ENCODE assay signal across 8 cellular contexts in genomic region chr16:85010931-85011845, GRCh38. TPM values are rescaled to one million over a fixed set of nuclear protein-coding genes. Genes with fewer than 3 reads are reported as not detected.
DNase-seq lines count a peak whose midpoint lies in the region; ATAC-seq, FAIRE-seq and TF ChIP-seq lines count a peak whose summit lies in the region.

ZDHHC7 (minus strand) TSS chr16:85011535; CDS start chr16:84990618, 20,917 bp downstream.

- H3K36me3 ChIP-seq in HepG2 (replicated peaks in 1 of 2; ENCODE audit: control insufficient read depth in 1 of 2, insufficient read depth in 2 of 2, low read length in 2 of 2): peaks cover 0 to 7% of the 10 kb centered on the region in 2 experiments; a peak in 3 of 5 replicates

- in situ Hi-C loops in HepG2 (cut with HindIII; ENCODE audit: extremely low pct_ligation_motif_present, low pct_unique_long_range_greater_than_20kb): no loop called here

- H3K27ac ChIP-seq in HepG2 (ENCODE audit: extremely low read length, insufficient read depth, low read length): peak within 1 kb of the TSS; percentile 93

- H3K4me1 ChIP-seq in HepG2 (ENCODE audit: insufficient read depth, low read length): peaks cover 73% of the 10 kb centered on the region

- ATAC-seq in GM19023 (IDR thresholded peaks at IDR 0.05; ENCODE audit: unreplicated experiment) (peak; percentile 93), HG03196 (IDR thresholded peaks at IDR 0.05; ENCODE audit: unreplicated experiment) (peak; percentile 78), HepG2 (peak; percentile 89)

- TF ChIP-seq POLR2A in HepG2 (IDR thresholded peaks at IDR 0.05; ENCODE audit: insufficient read depth in 1 of 2, low read depth in 2 of 2, low read length in 2 of 2): peak; percentile 91 to 93; a peak in 3 of 4 replicates

- peak; percentile 49 for TF ChIP-seq CTCF in HepG2 (CRISPR knock-in tag; IDR thresholded peaks at IDR 0.05)

- FAIRE-seq in HepG2 (lab: Jason Lieb, UNC): no peak

- H3K4me2 ChIP-seq in HepG2 (ENCODE audit: low read depth, low read length): peak within 1 kb of the TSS; percentile 79

- TF ChIP-seq EP300 in HepG2 (IDR thresholded peaks at IDR 0.05; ENCODE audit: low read depth in 2 of 2, low read length in 2 of 2) (no peak; a peak in 1 of 4 replicates), HepG2 (CRISPR knock-in tag; IDR thresholded peaks at IDR 0.05; ENCODE audit: borderline replicate concordance) (no peak)

- no peaks in the 10 kb centered on the region for H3K9me3 ChIP-seq in HepG2 (ENCODE audit: low read length)

- H3K4me3 ChIP-seq in HepG2 (replicated peaks in 1 of 3; ENCODE audit: insufficient read depth in 1 of 3, low read depth in 2 of 3, low read length in 3 of 3): peak within 1 kb of the TSS; percentile 79 to 97 (median 92)

- DNase-seq in AML-193 (lab: John Stamatoyannopoulos, UW) (peak; percentile 58 to 65), NCI-H526 (lab: John Stamatoyannopoulos, UW) (peak; percentile 13 to 72), dedifferentiated amniotic fluid mesenchymal stem cell (ENCODE audit: extremely low spot score) (peak; percentile 78), HepG2 (ENCODE audit: low spot score) (peak; percentile 76)
- peak; percentile 84 for DNase-seq in activated CD4-positive, alpha-beta T cell treated with anti-CD3 and anti-CD28 coated beads, Interleukin-2, amount 50 U/mL, for 1 hour
- DNase-seq in stimulated activated CD4-positive, alpha-beta T cell treated with anti-CD3 and anti-CD28 coated beads, Interleukin-4, amount 100 ng/mL, for 1 hour: peak; percentile 87

- H4K20me1 ChIP-seq in HepG2 (ENCODE audit: insufficient read depth, low read length): peaks cover 7% of the 10 kb centered on the region; the same call in 1 of the 2 replicates

- peak within 1 kb of the TSS; percentile 85 for H2AFZ ChIP-seq in HepG2 (ENCODE audit: low read length)

- BruUV-seq in HepG2 (replicated peaks; lab: Mats Ljungman, UMichigan): no TSS peak

- POLR2A ChIA-PET in HepG2 (lab: Yijun Ruan, JAX): interaction anchor here (0.9 to 3.7 kb wide), 12 partner anchors 9 to 789 kb away, joined by 3 to 64 read pairs (median 6); partner anchors contain the start of gene KIAA0513

- WGBS in HepG2 (ENCODE audit: low lambda C conversion rate): 1% methylated on average over 36 of the region's 86 CpGs

- intact Hi-C loops in HepG2 (cut with micrococcal nuclease; ENCODE audit: unreplicated experiment): loop anchor here (1.0 kb wide), 1 partner anchor 34 kb away; no protein-coding TSS in a partner anchor

- peaks cover 44% of the 10 kb centered on the region for H3K79me2 ChIP-seq in HepG2 (ENCODE audit: insufficient read depth, low read length)

- peak within 1 kb of the TSS; percentile 98 for H3K9ac ChIP-seq in HepG2 (ENCODE audit: insufficient read depth, low read depth, low read length)

- CTCF ChIA-PET in HepG2 (lab: Yijun Ruan, JAX; ENCODE audit: low intra/inter-chr PET ratio, low total read pairs): no interaction called here

- no peaks in the 10 kb centered on the region; a peak in 2 of 5 replicates for H3K27me3 ChIP-seq in HepG2 (ENCODE audit: control insufficient read depth in 1 of 2, insufficient read depth in 2 of 2, low read length in 2 of 2)

- TF ChIP-seq RAD21 in HepG2 (CRISPR knock-in tag; IDR thresholded peaks at IDR 0.05): peak; percentile 66

TF ChIP-seq in HepG2, 621 proteins besides CTCF, POLR2A, EP300 and RAD21 (continues in another document):
- TF ChIP-seq ZNF552 (CRISPR knock-in tag; IDR thresholded peaks at IDR 0.05; ENCODE audit: borderline replicate concordance) (peak; percentile 81; the same call in 1 of the 2 replicates), ZBTB44 (CRISPR knock-in tag; IDR thresholded peaks at IDR 0.05) (peak; percentile 55; the same call in 1 of the 2 replicates), GATAD2A (CRISPR knock-in tag; IDR thresholded peaks at IDR 0.05) (0 out of 2 replicates have a peak, but pooled peaks have one; percentile 9), KDM1A (CRISPR knock-in tag; IDR thresholded peaks at IDR 0.05) (no peak), ZSCAN21 (CRISPR knock-in tag; IDR thresholded peaks at IDR 0.05; ENCODE audit: borderline replicate concordance) (peak; percentile 65), ZFP62 (CRISPR knock-in tag; IDR thresholded peaks at IDR 0.05) (peak; percentile 46; the same call in 1 of the 2 replicates), RBFOX2 (IDR thresholded peaks at IDR 0.05; ENCODE audit: low read depth, low read length) (peak; percentile 98), IKZF4 (CRISPR knock-in tag; IDR thresholded peaks at IDR 0.05; ENCODE audit: borderline replicate concordance, low read depth, not compliant biosample characterization) (no peak), XRCC5 (optimal IDR thresholded peaks at IDR 0.05; ENCODE audit: low read length) (peak; percentile 34), ZBTB3 (CRISPR knock-in tag; IDR thresholded peaks at IDR 0.05; ENCODE audit: borderline replicate concordance, low read depth) (no peak), ZGPAT (CRISPR knock-in tag; IDR thresholded peaks at IDR 0.05) (peak; percentile 95), ARNTL (CRISPR knock-in tag; IDR thresholded peaks at IDR 0.05) (no peak), KAT2B (IDR thresholded peaks at IDR 0.05; ENCODE audit: borderline replicate concordance, low read depth, low read length) (no peak), ZFY (CRISPR knock-in tag; IDR thresholded peaks at IDR 0.05) (peak; percentile 92)

RNA-seq across cellular contexts. Expression of gene ZDHHC7, which starts in this region (rescaled TPM):
- 39.6 and 46.8 TPM in 2 replicates for total RNA-seq in HepG2 (2016; rRNA removed; fragmentation: Illumina TruSeq; extraction: Trizol)
- total RNA-seq in HepG2 (2016; cell fraction: cytosol; rRNA removed; fragmentation: Illumina TruSeq; extraction: Trizol; ENCODE audit: low read depth): 7.0 and 8.2 TPM in 2 replicates
- 36.4 and 48.1 TPM in 2 replicates for total RNA-seq in HepG2 (2016; cell fraction: insoluble cytoplasmic fraction; rRNA removed; fragmentation: Illumina TruSeq; extraction: Trizol)
- 31.2 and 33.2 TPM in 2 replicates for total RNA-seq in HepG2 (2016; cell fraction: membrane; rRNA removed; fragmentation: Illumina TruSeq; extraction: Trizol)
- 34.5 and 37.8 TPM in 2 replicates for total RNA-seq in HepG2 (2016; cell fraction: nucleus; rRNA removed; fragmentation: Illumina TruSeq; extraction: Trizol)
- polyA plus RNA-seq in HepG2 (2011; rRNA removed): 67.6 and 79.2 TPM in 2 replicates
- 96.7 and 128 TPM in 2 replicates for polyA plus RNA-seq in HepG2 (2011; cell fraction: cytosol; rRNA removed)
- polyA plus RNA-seq in HepG2 (2011; cell fraction: nucleus; rRNA removed): 127 and 132 TPM in 2 replicates
- polyA plus RNA-seq in HepG2 (2012): 56.5 and 63.5 TPM in 2 replicates
- polyA plus RNA-seq in HepG2 (2016; cell fraction: cytosol; fragmentation: Illumina TruSeq; extraction: Trizol; ENCODE audit: low read depth): 4.1 and 4.9 TPM in 2 replicates
- polyA plus RNA-seq in HepG2 (2016; cell fraction: insoluble cytoplasmic fraction; fragmentation: Illumina TruSeq; extraction: Trizol; ENCODE audit: low read depth): 35.0 and 37.7 TPM in 2 replicates
- polyA plus RNA-seq in HepG2 (2016; cell fraction: membrane; fragmentation: Illumina TruSeq; extraction: Trizol; ENCODE audit: low read depth): 18.0 and 19.5 TPM in 2 replicates
- polyA plus RNA-seq in HepG2 (2016; cell fraction: nucleus; fragmentation: Illumina TruSeq; extraction: Trizol; ENCODE audit: insufficient read depth, low read depth): 57.2 and 68.7 TPM in 2 replicates
- 49.1 and 145 TPM in 2 replicates for polyA minus RNA-seq in HepG2 (2011; rRNA and poly(A)+ RNA removed; ENCODE audit: low replicate concordance)
- polyA minus RNA-seq in HepG2 (2011; cell fraction: cytosol; rRNA and poly(A)+ RNA removed): 43.3 and 54.9 TPM in 2 replicates
- polyA minus RNA-seq in HepG2 (2011; cell fraction: nucleus; rRNA and poly(A)+ RNA removed): 53.7 and 58.9 TPM in 2 replicates

Comparison
In these comparisons a context has a peak if more than half of its experiments do, and no peak if none do; other contexts are left out.
1. Peak in every context shown above with its lines: DNase-seq, ATAC-seq, H3K4me3 ChIP-seq and H3K27ac ChIP-seq.